In genomic region chr9:78239506-78239905, GRCh38 we compare ENCODE assay signal across 11 cellular contexts. TPM values are rescaled to one million over a fixed set of nuclear protein-coding genes. Genes with fewer than 3 reads are reported as not detected.
DNase-seq lines count a peak whose midpoint lies in the region; ATAC-seq and TF ChIP-seq lines count a peak whose summit lies in the region.
"Had no signal": no experiment of that assay in that cellular context is flagged by ENCODE, and none has a peak within 500 bp of the region (broad histone marks: within the 10 kb centered on the region; RNA-seq: fewer than 3 reads in every experiment).

No MANE protein-coding gene starts in this region.

- no peaks in the 10 kb centered on the region for H3K27me3 ChIP-seq in endodermal cell (ENCODE audit: control insufficient read depth, insufficient read depth, low read length, poor library complexity, severe bottlenecking)
- no peaks in the 10 kb centered on the region for H3K27me3 ChIP-seq in osteoblast (ENCODE audit: insufficient read depth, low read length)
- H3K27me3 ChIP-seq: dorsolateral prefrontal cortex had no signal

- H3K9me3 ChIP-seq in endodermal cell (ENCODE audit: control insufficient read depth, low read length) (no peaks in the 10 kb centered on the region), osteoblast (ENCODE audit: low read depth, low read length) (no peaks in the 10 kb centered on the region)
- H3K9me3 ChIP-seq: thoracic aorta had no signal

- DNase-seq in ELF-1 (ENCODE audit: low read depth, low spot score) = peak; percentile 44
- peak; percentile 82 for DNase-seq in NCI-H510A treated with DMSO at 0.1 percent for 48 hours (lab: John Stamatoyannopoulos, UW)
- no peak for DNase-seq in endodermal cell
- DNase-seq in osteoblast (ENCODE audit: insufficient read length, low spot score, missing footprints) = no peak
- DNase-seq in stimulated activated CD4-positive, alpha-beta T cell treated with anti-CD3 and anti-CD28 coated beads, Interleukin-4, amount 100 ng/mL, for 24 hours = no peak
- DNase-seq in ecto neural progenitor cell (ENCODE audit: low spot score) = no peak

- no peak overlapping the region for H2AFZ ChIP-seq in osteoblast (ENCODE audit: low read length)

- peaks cover 14% of the 10 kb centered on the region for H3K79me2 ChIP-seq in osteoblast (ENCODE audit: insufficient read depth, low read length)

- H3K27ac Mint-ChIP-seq in endodermal cell = no peak overlapping the region
- H3K27ac Mint-ChIP-seq: memory B cell had no signal

- no peaks in the 10 kb centered on the region for H3K9me3 Mint-ChIP-seq in endodermal cell
- H3K9me3 Mint-ChIP-seq: memory B cell had no signal

- 79 to 80% methylated on average over 4 to 5 of the region's 5 CpGs for WGBS in endodermal cell (ENCODE audit: insufficient coverage in 1 of 2, insufficient read length in 1 of 2), 2 experiments

- H3K4me1 Mint-ChIP-seq in endodermal cell = peaks cover 12% of the 10 kb centered on the region

- peaks cover 42% of the 10 kb centered on the region for H3K36me3 ChIP-seq in endodermal cell (ENCODE audit: control insufficient read depth, insufficient read depth, low read length)
- peaks cover 3% of the 10 kb centered on the region for H3K36me3 ChIP-seq in osteoblast (ENCODE audit: insufficient read depth, low read length)

- ATAC-seq in GM18498 (IDR thresholded peaks at IDR 0.05; ENCODE audit: unreplicated experiment) = no peak
- ATAC-seq in HG02938 (IDR thresholded peaks at IDR 0.05; ENCODE audit: unreplicated experiment) = no peak

- no peak overlapping the region for H3K4me3 Mint-ChIP-seq in endodermal cell
- H3K4me3 Mint-ChIP-seq: memory B cell had no signal

- peaks cover 37% of the 10 kb centered on the region for H3K36me3 Mint-ChIP-seq in endodermal cell (ENCODE audit: low read depth)

- H3K4me1 ChIP-seq in endodermal cell (ENCODE audit: control insufficient read depth, insufficient read depth, low read length) (peaks cover 3% of the 10 kb centered on the region), osteoblast (ENCODE audit: insufficient read depth, low read length) (no peaks in the 10 kb centered on the region)

- TF ChIP-seq CTCF in endodermal cell (conservative IDR thresholded peaks at IDR 0.05) (peak; percentile 54), osteoblast (IDR thresholded peaks at IDR 0.05; ENCODE audit: extremely low read depth, low read depth, low read length) (peak; percentile 19)

- no peaks in the 10 kb centered on the region for H3K27me3 Mint-ChIP-seq in endodermal cell (ENCODE audit: insufficient read depth)
- H3K27me3 Mint-ChIP-seq: memory B cell had no signal

- H3K27ac ChIP-seq in endodermal cell (ENCODE audit: low read depth, low read length) = no peak overlapping the region
- no peak overlapping the region for H3K27ac ChIP-seq in osteoblast (ENCODE audit: low read depth, low read length)
- H3K27ac ChIP-seq: thoracic aorta had no signal

- no peaks in the 10 kb centered on the region for H4K20me1 ChIP-seq in osteoblast (ENCODE audit: insufficient read depth, low read length)

- H3K9ac ChIP-seq in endodermal cell (ENCODE audit: extremely low read depth, low read length, poor library complexity, severe bottlenecking) = no peak overlapping the region

- H3K4me3 ChIP-seq in endodermal cell (ENCODE audit: low read length) = no peak overlapping the region
- no peak overlapping the region for H3K4me3 ChIP-seq in osteoblast (ENCODE audit: insufficient read depth, low read length)
- H3K4me3 ChIP-seq: thoracic aorta had no signal

- no peak overlapping the region for H3K4me2 ChIP-seq in osteoblast (ENCODE audit: insufficient read depth, low read length)

RNA-seq across cellular contexts. Expression of gene CEP78, which starts 3.6 kb away (rescaled TPM):
- 10 to 100 TPM; 52.8 to 71.6 TPM for total RNA-seq in endodermal cell
- 58.3 TPM for polyA plus RNA-seq in endodermal cell (2013, experiment 1 of 2)
- polyA plus RNA-seq in endodermal cell (2013, experiment 2 of 2) = 54.8 TPM
- total RNA-seq in osteoblast = 16.6 and 19.2 TPM in 2 replicates

RNA-seq across cellular contexts. Expression of gene PSAT1, which starts 57.4 kb away (rescaled TPM):
- total RNA-seq in endodermal cell = 10 to 100 TPM; 64.4 to 75.7 TPM
- polyA plus RNA-seq in endodermal cell (2013, experiment 1 of 2) = 194 TPM
- 138 TPM for polyA plus RNA-seq in endodermal cell (2013, experiment 2 of 2)
- 175 and 182 TPM in 2 replicates for total RNA-seq in osteoblast

Comparison
In these comparisons a context has a peak if more than half of its experiments do, and no peak if none do; other contexts are left out.
1. DNase-seq: peak in ELF-1 (single experiment) and NCI-H510A treated with DMSO at 0.1 percent for 48 hours (single experiment); none in endodermal cell (single experiment), osteoblast (single experiment), stimulated activated CD4-positive, alpha-beta T cell treated with anti-CD3 and anti-CD28 coated beads, Interleukin-4, amount 100 ng/mL, for 24 hours (single experiment) and ecto neural progenitor cell (single experiment).